In genomic region chr12:19759229-19759628, GRCh38 we compare ENCODE assay signal across 17 cellular contexts.
DNase-seq lines count a peak whose midpoint lies in the region; ATAC-seq, FAIRE-seq and TF ChIP-seq lines count a peak whose summit lies in the region.
"Had no signal": no experiment of that assay in that cellular context is flagged by ENCODE, and none has a peak within 500 bp of the region (broad histone marks: within the 10 kb centered on the region; RNA-seq: fewer than 3 reads in every experiment).

No MANE protein-coding gene starts in this region.

- H3K9me3 Mint-ChIP-seq in progenitor cell of endocrine pancreas (ENCODE audit: low read depth) = peaks cover 10% of the 10 kb centered on the region

- no peak overlapping the region for H3K18ac ChIP-seq in mesendoderm (ENCODE audit: low read length)

- no peaks in the 10 kb centered on the region for H3K79me2 ChIP-seq in mesendoderm (ENCODE audit: control insufficient read depth, insufficient read depth, low read length)

- intact Hi-C loops in lower leg skin (cut with DNase I; ENCODE audit: low total_unique reads) = no loop called here

- H4K5ac ChIP-seq in mesendoderm (ENCODE audit: low read length) = no peak overlapping the region

- no peak overlapping the region for H4K8ac ChIP-seq in mesendoderm (ENCODE audit: low read depth, low read length)

- no peaks in the 10 kb centered on the region for H3K4me1 ChIP-seq in mesendoderm (ENCODE audit: control insufficient read depth, low read depth, low read length)

- CTCF ChIA-PET in RWPE1 (lab: Yijun Ruan, JAX) = no interaction called here

- no peak for FAIRE-seq in GM12891 (lab: Jason Lieb, UNC)
- FAIRE-seq: HTR-8/SVneo had no signal

- peak overlapping the region; percentile 29 for H3K27ac Mint-ChIP-seq in progenitor cell of endocrine pancreas

- H3K4me3 Mint-ChIP-seq in progenitor cell of endocrine pancreas (ENCODE audit: low read depth) = no peak overlapping the region

- no peak overlapping the region for H2AK5ac ChIP-seq in mesendoderm (ENCODE audit: low read length)

- no peaks in the 10 kb centered on the region for H3K36me3 ChIP-seq in mesendoderm (ENCODE audit: control insufficient read depth, insufficient read depth, low read length)
- H3K36me3 ChIP-seq: ascending aorta had no signal

- H3K27ac ChIP-seq in RWPE1 (no peak overlapping the region), mesendoderm (ENCODE audit: low read depth, low read length) (no peak overlapping the region)
- H3K27ac ChIP-seq: ascending aorta had no signal

- no peaks in the 10 kb centered on the region for H3K79me1 ChIP-seq in mesendoderm (ENCODE audit: low read length)

- no peak overlapping the region for H2BK5ac ChIP-seq in mesendoderm (ENCODE audit: low read length)

- no peak overlapping the region for H3K4me2 ChIP-seq in mesendoderm (ENCODE audit: low read length)

- H3K4me3 ChIP-seq in epithelial cell of esophagus (ENCODE audit: low read length) (no peak overlapping the region), mesendoderm (ENCODE audit: low read length) (no peak overlapping the region), lower leg skin (ENCODE audit: low read depth, poor library complexity, severe bottlenecking) (no peak overlapping the region)
- H3K4me3 ChIP-seq: ascending aorta, lung had no signal

- H3K27me3 Mint-ChIP-seq in progenitor cell of endocrine pancreas = no peaks in the 10 kb centered on the region

- H3K4ac ChIP-seq in mesendoderm (ENCODE audit: low read depth, low read length) = no peak overlapping the region

- POLR2A ChIA-PET in RWPE1 (lab: Yijun Ruan, JAX; ENCODE audit: low non-redundant PET) = no interaction called here

- peaks cover 22% of the 10 kb centered on the region for H3K4me1 Mint-ChIP-seq in progenitor cell of endocrine pancreas (ENCODE audit: low read depth)

- H3K36me3 Mint-ChIP-seq in progenitor cell of endocrine pancreas (ENCODE audit: insufficient read depth) = no peaks in the 10 kb centered on the region

- ATAC-seq in activated CD4-positive, CD25-positive, alpha-beta regulatory T cell treated with anti-CD3 and anti-CD28 coated beads, Interleukin-2, amount 50 U/mL, for 24 hours = no peak

- H2BK120ac ChIP-seq in mesendoderm (ENCODE audit: low read depth, low read length) = no peak overlapping the region

- DNase-seq in GM12891 (ENCODE audit: insufficient read length, low spot score) (no peak), RWPE1 (ENCODE audit: low spot score) (peak; percentile 10), epithelial cell of esophagus (ENCODE audit: low read depth) (peak; percentile 62), progenitor cell of endocrine pancreas (ENCODE audit: low spot score, unreplicated experiment) (no peak), mesendoderm (no peak), lower leg skin (ENCODE audit: low spot score in 2 of 2) (no peak), NCI-H2227 treated with DMSO at 0.1 percent for 48 hours (lab: John Stamatoyannopoulos, UW) (no peak)
- DNase-seq: activated CD4-positive, alpha-beta T cell treated with anti-CD3 and anti-CD28 coated beads, Interleukin-2, amount 50 U/mL, for 1 hour; hypothalamus; NCI-H1105; NCI-H510A; stimulated activated CD4-positive, alpha-beta T cell treated with anti-CD3 and anti-CD28 coated beads, Interleukin-12 subunit alpha, Interleukin-12 subunit beta, amount 100 ng/mL, for 4 hours; T-helper 9 cell had no signal

- no peak overlapping the region for H3K9ac ChIP-seq in mesendoderm (ENCODE audit: low read length)

- H3K56ac ChIP-seq in mesendoderm (ENCODE audit: low read length) = no peak overlapping the region

- TF ChIP-seq POLR2A in GM12891 (IDR thresholded peaks at IDR 0.05; ENCODE audit: low read depth, low read length) (no peak), lower leg skin (IDR thresholded peaks at IDR 0.05) (no peak)

- H2BK15ac ChIP-seq in mesendoderm (replicated peaks; ENCODE audit: low read depth) = no peak overlapping the region

- no peak overlapping the region for H3K23ac ChIP-seq in mesendoderm (ENCODE audit: low read length)

- no peaks in the 10 kb centered on the region for H3K27me3 ChIP-seq in mesendoderm (ENCODE audit: insufficient read depth, low read length, poor library complexity)
- H3K27me3 ChIP-seq: ascending aorta had no signal

- no peak for TF ChIP-seq CTCF in RWPE1 (conservative IDR thresholded peaks at IDR 0.05; ENCODE audit: low read depth)
- TF ChIP-seq CTCF in epithelial cell of esophagus (IDR thresholded peaks at IDR 0.05; ENCODE audit: insufficient read depth, low read depth, low read length, missing control alignments) = no peak
- no peak for TF ChIP-seq CTCF in progenitor cell of endocrine pancreas (IDR thresholded peaks at IDR 0.05; ENCODE audit: unreplicated experiment)
- no peak for TF ChIP-seq CTCF in lower leg skin (IDR thresholded peaks at IDR 0.05)

TF ChIP-seq in GM12891, 5 proteins besides CTCF, POLR2A, EP300 and RAD21:
- no peak for TF ChIP-seq TAF1 (IDR thresholded peaks at IDR 0.05; ENCODE audit: low read depth, low read length)
- TF ChIP-seq POU2F2 (IDR thresholded peaks at IDR 0.05; ENCODE audit: low read depth, low read length) = no peak
- no peak for TF ChIP-seq POLR2AphosphoS5 (IDR thresholded peaks at IDR 0.05; ENCODE audit: low read depth, low read length)
- TF ChIP-seq PAX5 (IDR thresholded peaks at IDR 0.05; ENCODE audit: insufficient read depth, low read length, severe bottlenecking) = no peak
- 0 out of 2 replicates have a peak, but pooled peaks have one; percentile 10 for TF ChIP-seq SPI1 (IDR thresholded peaks at IDR 0.05; ENCODE audit: low read depth, low read length)
TF ChIP-seq in GM12891: peak in this region for 1.

Comparison
In these comparisons a context has a peak if more than half of its experiments do, and no peak if none do; other contexts are left out.
1. DNase-seq: peak in RWPE1 (single experiment) and epithelial cell of esophagus (single experiment); none in GM12891 (single experiment), progenitor cell of endocrine pancreas (single experiment), mesendoderm (single experiment), lower leg skin (0 of 2) and NCI-H2227 treated with DMSO at 0.1 percent for 48 hours (single experiment).